27 cellular contexts compared by ENCODE assay signal in the genomic region with DNA sequence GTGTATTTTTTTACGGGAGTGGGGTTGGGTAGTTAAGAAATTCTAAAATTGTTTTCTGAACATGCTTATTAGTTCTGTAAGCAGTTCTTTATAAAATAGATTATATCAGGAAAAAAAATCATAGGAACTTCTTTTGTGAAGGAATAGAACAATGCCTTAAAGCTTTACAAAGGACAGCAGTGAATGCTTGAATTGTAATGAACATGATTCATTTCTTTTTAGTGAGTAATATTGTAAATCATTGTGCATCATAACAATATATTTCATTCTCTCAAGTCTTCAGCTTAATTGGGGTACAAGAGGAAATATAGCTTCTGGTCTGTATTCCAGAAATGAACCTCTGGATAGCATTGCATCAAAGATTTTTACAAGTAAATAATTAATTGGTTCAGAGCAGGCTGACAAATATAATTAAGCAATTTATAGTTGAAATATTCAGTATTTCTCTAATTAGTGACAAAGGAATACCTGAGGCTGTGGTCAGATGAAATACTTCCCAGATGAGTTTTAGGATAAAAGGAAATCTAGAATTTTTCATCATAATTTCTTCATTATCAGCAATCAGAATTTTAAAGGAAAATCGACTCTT.
DNase-seq lines count a peak whose midpoint lies in the region; ATAC-seq, FAIRE-seq and TF ChIP-seq lines count a peak whose summit lies in the region.
"Had no signal": no experiment of that assay in that cellular context is flagged by ENCODE, and none has a peak within 500 bp of the region (broad histone marks: within the 10 kb centered on the region; RNA-seq: fewer than 3 reads in every experiment).

No MANE protein-coding gene starts in this region.

- intact Hi-C loops in heart right ventricle (cut with DNase I) = loop anchor here in 4 of 10 donors (5.0 to 10.0 kb wide), 4 partner anchors 65 to 115 kb away; a partner anchor contains a TSS
- intact Hi-C loops in Right ventricle myocardium inferior (cut with DNase I) = loop anchor here (5.0 kb wide), 1 partner anchor 62 kb away; no protein-coding TSS in a partner anchor

- H3K4me3 ChIP-seq in heart right ventricle (no peak overlapping the region), SK-N-MC (peak overlapping the region; percentile 12; the same call in 1 of the 2 replicates)
- H3K4me3 ChIP-seq: BLaER1 treated with 17β-estradiol and CSF1 and Interleukin-3, amounts not matched to agents 10 nM and 100 nM; upper lobe of left lung had no signal

- no peak for ATAC-seq in heart right ventricle
- ATAC-seq in Right ventricle myocardium inferior = no peak
- ATAC-seq in HG02884 (IDR thresholded peaks at IDR 0.05; ENCODE audit: unreplicated experiment) = no peak
- no peak for ATAC-seq in GM19452 (IDR thresholded peaks at IDR 0.05; ENCODE audit: unreplicated experiment)

- no peaks in the 10 kb centered on the region for H3K27me3 ChIP-seq in heart right ventricle
- H3K27me3 ChIP-seq: BLaER1 treated with 17β-estradiol and CSF1 and Interleukin-3, amounts not matched to agents 10 nM and 100 nM; upper lobe of left lung had no signal

- WGBS in heart right ventricle, 2 donors = 66 to 71% methylated on average over 2 of the region's 2 CpGs

- TF ChIP-seq POLR2A in GM12892 (IDR thresholded peaks at IDR 0.05; ENCODE audit: low read depth, low read length) = no peak

- no peak for FAIRE-seq in GM12892 (lab: Jason Lieb, UNC)
- FAIRE-seq: GM12891 had no signal

- no peaks in the 10 kb centered on the region for H3K9me3 ChIP-seq in heart right ventricle
- H3K9me3 ChIP-seq in SK-N-MC (ENCODE audit: low read depth, low read length) = no peaks in the 10 kb centered on the region
- H3K9me3 ChIP-seq: BLaER1 treated with 17β-estradiol and CSF1 and Interleukin-3, amounts not matched to agents 10 nM and 100 nM; Caco-2; upper lobe of left lung had no signal

- peaks cover 0 to 75% (median 55%) of the 10 kb centered on the region in 9 donors for H3K4me1 ChIP-seq in heart right ventricle
- H3K4me1 ChIP-seq: BLaER1 treated with 17β-estradiol and CSF1 and Interleukin-3, amounts not matched to agents 10 nM and 100 nM had no signal

- H3K36me3 ChIP-seq in heart right ventricle (peaks cover 0 to 17% (median 0%) of the 10 kb centered on the region in 9 donors), SK-N-MC (ENCODE audit: insufficient read depth, low read length) (no peaks in the 10 kb centered on the region)

- peak overlapping the region; percentile 12 for H3K9ac ChIP-seq in SK-N-MC (ENCODE audit: insufficient read length)
- H3K9ac ChIP-seq: BLaER1 treated with 17β-estradiol and CSF1 and Interleukin-3, amounts not matched to agents 10 nM and 100 nM had no signal

- no peak for TF ChIP-seq CTCF in heart right ventricle (IDR thresholded peaks at IDR 0.05)

- DNase-seq in heart right ventricle (no peak), Right ventricle myocardium inferior (ENCODE audit: missing footprints) (no peak), SK-N-MC (ENCODE audit: low read depth, low spot score) (no peak), foreskin melanocyte (peak; percentile 34), glomerular visceral epithelial cell (ENCODE audit: extremely low spot score) (no peak), GM12892 (ENCODE audit: insufficient read length) (no peak)
- DNase-seq: activated CD4-positive, alpha-beta memory T cell treated with anti-CD3 and anti-CD28 coated beads, Interleukin-2, amount 10 ng/mL, durations not matched to agents 7 days and 5 days; activated effector memory CD4-positive, alpha-beta T cell treated with anti-CD3 and anti-CD28 coated beads, Interleukin-2, amount 50 U/mL, for 16 hours; activated naive CD8-positive, alpha-beta T cell treated with anti-CD3 and anti-CD28 coated beads, Interleukin-2, amount 10 ng/mL, durations not matched to agents 7 days and 5 days; Caco-2; erythroblast; foreskin fibroblast; HFFc6; islet precursor cell; NCI-H1105; NCI-H2029; NCI-H226; NCI-H774; small intestine; stimulated activated CD4-positive, alpha-beta T cell treated with anti-CD3 and anti-CD28 coated beads, Interleukin-2, amount 100 ng/mL, for 24 hours; substantia nigra; upper lobe of left lung had no signal

- peak overlapping the region in 8 of 10 donors; percentile 12 to 75 (median 56) for H3K27ac ChIP-seq in heart right ventricle
- peak overlapping the region; percentile 74 for H3K27ac ChIP-seq in SK-N-MC
- H3K27ac ChIP-seq: BLaER1 treated with 17β-estradiol and CSF1 and Interleukin-3, amounts not matched to agents 10 nM and 100 nM; RWPE1 had no signal
